Comparison of ENCODE assay signal across 8 cellular contexts in genomic region chr17:38815576-38816193, GRCh38. TPM values are rescaled to one million over a fixed set of nuclear protein-coding genes. Genes with fewer than 3 reads are reported as not detected.
DNase-seq lines count a peak whose midpoint lies in the region; ATAC-seq, FAIRE-seq and TF ChIP-seq lines count a peak whose summit lies in the region.
"Had no signal": no experiment of that assay in that cellular context is flagged by ENCODE, and none has a peak within 500 bp of the region (broad histone marks: within the 10 kb centered on the region; RNA-seq: fewer than 3 reads in every experiment).

No MANE protein-coding gene starts in this region.

- H3K27me3 ChIP-seq in mammary epithelial cell (ENCODE audit: insufficient read depth, low read length) = no peaks in the 10 kb centered on the region
- H3K27me3 ChIP-seq in neural cell (ENCODE audit: insufficient read depth, low read depth, low read length) = no peaks in the 10 kb centered on the region
- no peaks in the 10 kb centered on the region for H3K27me3 ChIP-seq in small intestine (ENCODE audit: control insufficient read depth in 2 of 2, insufficient read depth in 2 of 2, low read length in 2 of 2)

- H3K27ac ChIP-seq in mammary epithelial cell (ENCODE audit: insufficient read depth, low read depth, low read length) (no peak overlapping the region), neural cell (ENCODE audit: low read length) (no peak overlapping the region), small intestine (ENCODE audit: low read depth in 1 of 2, low read length in 1 of 2) (no peak overlapping the region)

- H3K79me2 ChIP-seq in mammary epithelial cell (ENCODE audit: insufficient read depth, low read length) (peaks cover 28% of the 10 kb centered on the region), neural cell (replicated peaks; ENCODE audit: insufficient read depth, low read length) (no peaks in the 10 kb centered on the region)

- no peak for FAIRE-seq in small intestine (lab: Jason Lieb, UNC)
- FAIRE-seq: frontal cortex had no signal

- 78% methylated on average over 8 of the region's 8 CpGs for WGBS in mammary epithelial cell (ENCODE audit: low coverage, missing lambda C conversion rate)
- WGBS in small intestine, 3 donors = 68 to 78% (median 74%) methylated on average over 8 of the region's 8 CpGs

- BruUV-seq in mammary epithelial cell (replicated peaks; lab: Mats Ljungman, UMichigan) = no TSS peak

- H3K9ac ChIP-seq in mammary epithelial cell (ENCODE audit: insufficient read depth, low read length) (no peak overlapping the region), neural cell (ENCODE audit: low read length) (no peak overlapping the region)

- H3K9me2 ChIP-seq in neural cell (ENCODE audit: insufficient read depth, low read length) = no peaks in the 10 kb centered on the region

- ATAC-seq in GM18861 (IDR thresholded peaks at IDR 0.05; ENCODE audit: unreplicated experiment) = no peak

- H3F3A ChIP-seq in neural cell (ENCODE audit: insufficient read depth, low read length, poor library complexity, severe bottlenecking) = no peaks in the 10 kb centered on the region

- peak; percentile 41 for TF ChIP-seq CTCF in GM12864 (IDR thresholded peaks at IDR 0.05; ENCODE audit: low read depth, low read length, missing control alignments)
- TF ChIP-seq CTCF in mammary epithelial cell (conservative IDR thresholded peaks at IDR 0.05 in 1 of 2, IDR thresholded peaks at IDR 0.05 in 1 of 2; ENCODE audit: extremely low read depth in 1 of 2, insufficient read depth in 1 of 2, low read depth in 1 of 2, low read length in 2 of 2) = peak; percentile 42 to 44
- TF ChIP-seq CTCF in neural cell (IDR thresholded peaks at IDR 0.05; ENCODE audit: poor library complexity, severe bottlenecking) = peak; percentile 17

- in situ Hi-C loops in mammary epithelial cell (cut with MboI; ENCODE audit: low sequenced_read_pairs in 2 of 2) = no loop called here

- H3K4me1 ChIP-seq in mammary epithelial cell (ENCODE audit: insufficient read depth, low read length) (no peaks in the 10 kb centered on the region), small intestine (ENCODE audit: control insufficient read depth in 2 of 2, insufficient read depth in 1 of 2, low read depth in 1 of 2, low read length in 1 of 2) (no peaks in the 10 kb centered on the region)

- H2AFZ ChIP-seq in mammary epithelial cell (ENCODE audit: low read depth, low read length) (no peak overlapping the region), neural cell (ENCODE audit: low read depth, low read length) (no peak overlapping the region)

- no peak overlapping the region for H3K4me3 ChIP-seq in GM12864 (ENCODE audit: low read depth, low read length)
- no peak overlapping the region for H3K4me3 ChIP-seq in mammary epithelial cell (replicated peaks in 1 of 3; ENCODE audit: insufficient read depth in 1 of 3, low read depth in 2 of 3, low read length in 3 of 3)
- no peak overlapping the region for H3K4me3 ChIP-seq in neural cell (ENCODE audit: low read length)
- no peak overlapping the region for H3K4me3 ChIP-seq in small intestine (ENCODE audit: low read depth in 1 of 2, low read length in 2 of 2)

- H3K36me3 ChIP-seq in mammary epithelial cell (ENCODE audit: insufficient read depth, low read length) (peaks cover 14% of the 10 kb centered on the region), neural cell (ENCODE audit: insufficient read depth, low read length) (no peaks in the 10 kb centered on the region), small intestine (ENCODE audit: control insufficient read depth in 2 of 2, insufficient read depth in 2 of 2, low read length in 2 of 2) (peaks cover 6 to 23% of the 10 kb centered on the region in 2 donors)

- H3K4me2 ChIP-seq in mammary epithelial cell (ENCODE audit: insufficient read depth, low read depth, low read length) (no peak overlapping the region), neural cell (ENCODE audit: low read length) (no peak overlapping the region)

- CTCF ChIA-PET in mammary epithelial cell (lab: Charles Lee; ENCODE audit: low non-redundant PET) = no interaction called here

- no peaks in the 10 kb centered on the region for H4K20me1 ChIP-seq in mammary epithelial cell (ENCODE audit: insufficient read depth, low read length)
- H4K20me1 ChIP-seq in neural cell (ENCODE audit: insufficient read depth) = no peaks in the 10 kb centered on the region

- no peak for TF ChIP-seq RAD21 in neural cell (conservative IDR thresholded peaks at IDR 0.05)

- dilution Hi-C loops in mammary epithelial cell (cut with HindIII; ENCODE audit: low sequenced_read_pairs) = no loop called here

- intact Hi-C loops in mammary epithelial cell (cut with micrococcal nuclease) = no loop called here

- no peak for TF ChIP-seq EP300 in neural cell (conservative IDR thresholded peaks at IDR 0.05; ENCODE audit: poor library complexity, severe bottlenecking)

- DNase-seq in GM12864 (ENCODE audit: low read depth) = no peak
- DNase-seq in NAMALWA (ENCODE audit: low spot score) = peak; percentile 65
- DNase-seq in mammary epithelial cell = peak; percentile 46
- no peak for DNase-seq in DMS79 (lab: John Stamatoyannopoulos, UW)
- DNase-seq in small intestine = no peak

- H3K9me3 ChIP-seq in mammary epithelial cell (replicated peaks; ENCODE audit: insufficient read depth, low read length) = no peaks in the 10 kb centered on the region
- no peaks in the 10 kb centered on the region for H3K9me3 ChIP-seq in neural cell (ENCODE audit: low read length)
- H3K9me3 ChIP-seq in small intestine (ENCODE audit: control insufficient read depth, low read depth) = no peaks in the 10 kb centered on the region

TF ChIP-seq in neural cell, 6 proteins besides CTCF, POLR2A, EP300 and RAD21:
- TF ChIP-seq POLR2AphosphoS5 (IDR thresholded peaks at IDR 0.05) (no peak), MXI1 (conservative IDR thresholded peaks at IDR 0.05; ENCODE audit: poor library complexity, severe bottlenecking) (no peak), SMC3 (conservative IDR thresholded peaks at IDR 0.05; ENCODE audit: poor library complexity) (no peak), TAF1 (IDR thresholded peaks at IDR 0.05; ENCODE audit: low read depth) (no peak), EZH2 (IDR thresholded peaks at IDR 0.05; ENCODE audit: borderline replicate concordance, insufficient read depth, low read length, poor library complexity, severe bottlenecking) (no peak), REST (IDR thresholded peaks at IDR 0.05; ENCODE audit: borderline replicate concordance) (no peak)

RNA-seq across cellular contexts. Expression of gene CWC25, which starts 9.4 kb away (rescaled TPM):
- 10 to 100 TPM in 1 of 2 donors, 1 to 10 TPM in 1; 9.2 to 18.0 TPM for total RNA-seq in mammary epithelial cell
- 11.8 TPM for polyA plus RNA-seq in mammary epithelial cell
- 9.4 TPM for polyA minus RNA-seq in mammary epithelial cell
- polyA plus RNA-seq in neural cell = 15.4 and 18.4 TPM in 2 replicates
- 13.1 and 15.3 TPM in 2 replicates for polyA minus RNA-seq in neural cell
- 10 to 100 TPM; 12.6 to 61.1 (median 45.7) TPM for polyA plus RNA-seq in small intestine

RNA-seq across cellular contexts. Expression of gene PIP4K2B, which starts 16.3 kb away (rescaled TPM):
- total RNA-seq in mammary epithelial cell = 10 to 100 TPM; 34.6 to 55.7 TPM
- polyA plus RNA-seq in mammary epithelial cell (26.7 TPM), neural cell (164 and 187 TPM in 2 replicates), small intestine (10 to 100 TPM in 1 of 3 donors, 1 to 10 TPM in 2; 4.9 to 19.6 (median 4.9) TPM)
- polyA minus RNA-seq in mammary epithelial cell (65.1 TPM), neural cell (274 and 279 TPM in 2 replicates)

RNA-seq across cellular contexts. Expression of gene RPL23, which starts 37.8 kb away (rescaled TPM):
- total RNA-seq in mammary epithelial cell = 1,000 to 10,000 TPM in 1 of 2 donors, 100 to 1,000 TPM in 1; 693 to 1,265 TPM
- polyA plus RNA-seq in mammary epithelial cell (2,470 TPM), neural cell (1,212 and 1,333 TPM in 2 replicates), small intestine (1,000 to 10,000 TPM; 1,251 to 3,207 (median 2,524) TPM)
- polyA minus RNA-seq in mammary epithelial cell (585 TPM), neural cell (320 and 402 TPM in 2 replicates)

RNA-seq across cellular contexts. Expression of gene LASP1, which starts 54.2 kb away (rescaled TPM):
- total RNA-seq in mammary epithelial cell = 100 to 1,000 TPM; 111 to 154 TPM
- 92.4 TPM for polyA plus RNA-seq in mammary epithelial cell
- polyA minus RNA-seq in mammary epithelial cell = 211 TPM
- polyA plus RNA-seq in neural cell = 56.3 and 60.0 TPM in 2 replicates
- polyA minus RNA-seq in neural cell = 112 and 113 TPM in 2 replicates
- polyA plus RNA-seq in small intestine = 100 to 1,000 TPM; 152 to 257 (median 213) TPM

Comparison
In these comparisons a context has a peak if more than half of its experiments do, and no peak if none do; other contexts are left out.
1. DNase-seq: peak in NAMALWA (single experiment) and mammary epithelial cell (single experiment); none in GM12864 (single experiment), DMS79 (single experiment) and small intestine (single experiment).
2. Peak in every context shown above with its lines, with median percentiles within 50 percentile points of each other: CTCF ChIP-seq.